In genomic region chr21:39126486-39126806, GRCh38 we compare ENCODE assay signal across 2 cellular contexts.
TF ChIP-seq lines count a peak whose summit lies in the region.

No MANE protein-coding gene starts in this region.

TF ChIP-seq in IMR-90, 13 proteins besides CTCF, POLR2A, EP300 and RAD21:
- TF ChIP-seq CEBPB (IDR thresholded peaks at IDR 0.05; ENCODE audit: low read depth, low read length) (no peak), RCOR1 (IDR thresholded peaks at IDR 0.05; ENCODE audit: insufficient replicate concordance, low read length) (no peak), SMC3 (IDR thresholded peaks at IDR 0.05; ENCODE audit: low read depth, low read length) (no peak), CHD1 (IDR thresholded peaks at IDR 0.05; ENCODE audit: low read depth, low read length) (no peak), MAZ (IDR thresholded peaks at IDR 0.05; ENCODE audit: borderline replicate concordance, low read depth, low read length) (no peak), BHLHE40 (IDR thresholded peaks at IDR 0.05; ENCODE audit: low read depth, low read length) (no peak), ELK1 (IDR thresholded peaks at IDR 0.05; ENCODE audit: borderline replicate concordance, low read depth, low read length) (no peak)
TF ChIP-seq in IMR-90: peak in this region for 0.

TF ChIP-seq in K562, 482 proteins besides CTCF, POLR2A, EP300 and RAD21:
- no peak for TF ChIP-seq SP2 (IDR thresholded peaks at IDR 0.05; ENCODE audit: extremely low read depth, low read depth, low read length, poor library complexity, severe bottlenecking)
- TF ChIP-seq KLF1 (tag; IDR thresholded peaks at IDR 0.05), result no peak
- no peak for TF ChIP-seq ZBTB9 (CRISPR knock-in tag; IDR thresholded peaks at IDR 0.05)
- no peak for TF ChIP-seq ZNF384 (IDR thresholded peaks at IDR 0.05; ENCODE audit: low read depth, low read length)
- no peak for TF ChIP-seq MIER1 (IDR thresholded peaks at IDR 0.05; ENCODE audit: low read depth)
- no peak for TF ChIP-seq LEF1 (IDR thresholded peaks at IDR 0.05)
- no peak for TF ChIP-seq ARID3B (CRISPR knock-in tag; IDR thresholded peaks at IDR 0.05; ENCODE audit: borderline replicate concordance)
- TF ChIP-seq NFATC3 (IDR thresholded peaks at IDR 0.05), result no peak
- TF ChIP-seq ZKSCAN1 (IDR thresholded peaks at IDR 0.05; ENCODE audit: low read depth, low read length), result no peak
- TF ChIP-seq ZBTB8A (IDR thresholded peaks at IDR 0.05; ENCODE audit: partially characterized antibody), result no peak
- TF ChIP-seq PBX2 (CRISPR knock-in tag; IDR thresholded peaks at IDR 0.05; ENCODE audit: low read depth), result no peak
- TF ChIP-seq PBX2 (tag; conservative IDR thresholded peaks at IDR 0.05; ENCODE audit: low read depth), result no peak
- TF ChIP-seq SRF (CRISPR knock-in tag; IDR thresholded peaks at IDR 0.05), result no peak
- no peak for TF ChIP-seq MAFK (IDR thresholded peaks at IDR 0.05; ENCODE audit: low read length)
